ENCODE assay signal across 13 cellular contexts in the genomic region with DNA sequence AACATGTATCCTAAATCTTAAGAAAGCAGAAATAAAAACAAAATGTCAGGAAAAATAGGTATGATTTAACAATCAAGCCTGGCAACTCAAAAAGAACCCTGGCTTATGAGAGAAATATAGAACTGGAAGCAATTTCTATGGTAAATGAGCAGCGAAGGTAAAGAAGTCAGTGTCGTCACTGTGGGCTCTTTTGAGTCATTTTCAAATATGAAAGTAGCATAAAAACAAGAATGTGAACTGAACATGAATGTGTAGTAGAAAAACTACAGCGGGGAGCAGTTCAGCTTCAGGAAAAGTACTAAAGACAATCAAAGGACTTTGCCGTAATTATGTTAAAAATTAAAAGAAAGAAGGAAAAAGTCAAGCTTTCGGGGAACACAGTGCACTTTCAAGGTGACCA. TPM values are rescaled to one million over a fixed set of nuclear protein-coding genes. Genes with fewer than 3 reads are reported as not detected.
DNase-seq lines count a peak whose midpoint lies in the region; ATAC-seq and TF ChIP-seq lines count a peak whose summit lies in the region.
"Had no signal": no experiment of that assay in that cellular context is flagged by ENCODE, and none has a peak within 500 bp of the region (broad histone marks: within the 10 kb centered on the region; RNA-seq: fewer than 3 reads in every experiment).

No MANE protein-coding gene starts in this region.

- H3K27me3 ChIP-seq in CD4-positive, alpha-beta memory T cell (ENCODE audit: insufficient read depth, low read length), result no peaks in the 10 kb centered on the region
- H3K27me3 ChIP-seq in HUES48 (ENCODE audit: control insufficient read depth, insufficient read depth, low read length) (no peaks in the 10 kb centered on the region), ovary (no peaks in the 10 kb centered on the region), dorsolateral prefrontal cortex (no peaks in the 10 kb centered on the region)

- no peak overlapping the region for H3K9ac ChIP-seq in HUES48 (ENCODE audit: low read depth, low read length)

- DNase-seq in CD4-positive, alpha-beta memory T cell, result no peak
- DNase-seq in NCI-H524 (lab: John Stamatoyannopoulos, UW), result no peak
- DNase-seq in ovary, result no peak
- no peak for DNase-seq in left lobe of liver (ENCODE audit: low spot score)
- DNase-seq in dorsolateral prefrontal cortex, result no peak
- DNase-seq: activated CD8-positive, alpha-beta memory T cell treated with anti-CD3 and anti-CD28 coated beads, Interleukin-2, amount 50 U/mL, for 4 hours; immature natural killer cell; NCI-H187; T-cell had no signal

- intact Hi-C loops in CD4-positive, alpha-beta memory T cell (cut with micrococcal nuclease), result no loop called here
- intact Hi-C loops in ovary (cut with DNase I) (no loop called here), dorsolateral prefrontal cortex (cut with DNase I) (no loop called here)

- H3K9me3 ChIP-seq in CD4-positive, alpha-beta memory T cell (ENCODE audit: control insufficient read depth in 1 of 2, low read length in 2 of 2), result no peaks in the 10 kb centered on the region
- H3K9me3 ChIP-seq in HUES48 (ENCODE audit: control insufficient read depth, insufficient read depth, low read length) (no peaks in the 10 kb centered on the region), ovary (no peaks in the 10 kb centered on the region)

- no peak for TF ChIP-seq POLR2A in ovary (IDR thresholded peaks at IDR 0.05)

- H3K9me3 Mint-ChIP-seq in CD4-positive, alpha-beta memory T cell, result no peaks in the 10 kb centered on the region
- H3K9me3 Mint-ChIP-seq: immature natural killer cell, T-cell had no signal

- CTCF ChIA-PET in CD4-positive, alpha-beta memory T cell (lab: Charles Lee; ENCODE audit: partially characterized antibody), result no interaction called here

- POLR2A ChIA-PET in CD4-positive, alpha-beta memory T cell (lab: Charles Lee; ENCODE audit: partially characterized antibody), result no interaction called here

- H3K36me3 Mint-ChIP-seq in CD4-positive, alpha-beta memory T cell, result peaks cover 66 to 74% of the 10 kb centered on the region in 2 donors

- no peak for TF ChIP-seq EP300 in ovary (IDR thresholded peaks at IDR 0.05)

- H3K36me3 ChIP-seq in CD4-positive, alpha-beta memory T cell (ENCODE audit: insufficient read depth, low read length), result peaks cover 61% of the 10 kb centered on the region
- H3K36me3 ChIP-seq in HUES48 (ENCODE audit: control insufficient read depth, insufficient read depth, low read length) (peaks cover 68% of the 10 kb centered on the region), ovary (no peaks in the 10 kb centered on the region)

- TF ChIP-seq CTCF in ovary (IDR thresholded peaks at IDR 0.05) (no peak), dorsolateral prefrontal cortex (IDR thresholded peaks at IDR 0.05 in 54 of 56, conservative IDR thresholded peaks at IDR 0.05 in 2 of 56; ENCODE audit: low read depth in 1 of 56, partially characterized antibody in 56 of 56) (no peak)

- no peak overlapping the region for H3K27ac ChIP-seq in CD4-positive, alpha-beta memory T cell (ENCODE audit: low read depth, low read length)
- H3K27ac ChIP-seq in HUES48 (ENCODE audit: low read depth, low read length), result peak overlapping the region; percentile 83
- no peak overlapping the region for H3K27ac ChIP-seq in ovary
- H3K27ac ChIP-seq in dorsolateral prefrontal cortex, result no peak overlapping the region

- H3K4me3 ChIP-seq in CD4-positive, alpha-beta memory T cell (ENCODE audit: low read length in 2 of 2), result no peak overlapping the region
- H3K4me3 ChIP-seq in HUES48 (ENCODE audit: low read depth, low read length), result peak overlapping the region; percentile 29; the same call in 1 of the 2 replicates
- no peak overlapping the region for H3K4me3 ChIP-seq in ovary
- H3K4me3 ChIP-seq in dorsolateral prefrontal cortex, result no peak overlapping the region
- H3K4me3 ChIP-seq: skin epidermis had no signal

- peak; percentile 80 for ATAC-seq in GM18870 (IDR thresholded peaks at IDR 0.05; ENCODE audit: unreplicated experiment)
- peak; percentile 76 for ATAC-seq in HG02588 (IDR thresholded peaks at IDR 0.05; ENCODE audit: unreplicated experiment)
- ATAC-seq in left lobe of liver, result no peak
- ATAC-seq: T-cell had no signal

- no peaks in the 10 kb centered on the region for H3K27me3 Mint-ChIP-seq in CD4-positive, alpha-beta memory T cell
- H3K27me3 Mint-ChIP-seq: T-cell had no signal

- peaks cover 7 to 17% (median 13%) of the 10 kb centered on the region in 4 donors for H3K4me1 Mint-ChIP-seq in CD4-positive, alpha-beta memory T cell

- no peak overlapping the region for H3K4me3 Mint-ChIP-seq in CD4-positive, alpha-beta memory T cell
- H3K4me3 Mint-ChIP-seq: immature natural killer cell, T-cell had no signal

- 88 to 94% (median 92%) methylated on average over 5 of the region's 5 CpGs for WGBS in ovary, 3 donors

- H3K4me1 ChIP-seq in CD4-positive, alpha-beta memory T cell (ENCODE audit: insufficient read depth, low read length), result peaks cover 6% of the 10 kb centered on the region
- H3K4me1 ChIP-seq in HUES48 (ENCODE audit: control insufficient read depth, insufficient read depth, low read length) (peaks cover 16% of the 10 kb centered on the region), ovary (ENCODE audit: insufficient read depth) (peaks cover 2% of the 10 kb centered on the region)

- H3K27ac Mint-ChIP-seq in CD4-positive, alpha-beta memory T cell, result peak overlapping the region in 5 of 7 donors; percentile 25 to 66 (median 43)
- H3K27ac Mint-ChIP-seq: immature natural killer cell had no signal

RNA-seq across cellular contexts. Expression of a gene that starts 17.5 kb away (rescaled TPM):
- 10 to 100 TPM; 48.4 to 49.5 TPM for total RNA-seq in CD4-positive, alpha-beta memory T cell
- 10 to 100 TPM in 1 of 2 donors, 1 to 10 TPM in 1; 9.6 to 36.3 TPM for polyA plus RNA-seq in CD4-positive, alpha-beta memory T cell
- 10 to 100 TPM; 27.0 to 45.9 (median 31.5) TPM for total RNA-seq in ovary
- polyA plus RNA-seq in ovary, result 10 to 100 TPM; 26.8 to 46.6 TPM
- 13.3 TPM for total RNA-seq in left lobe of liver
- 10 to 100 TPM; 19.3 to 41.3 (median 27.1) TPM for total RNA-seq in dorsolateral prefrontal cortex

RNA-seq across cellular contexts. Expression of a gene that starts 21.2 kb away (rescaled TPM):
- total RNA-seq in CD4-positive, alpha-beta memory T cell, result 1 to 10 TPM; 1.9 to 2.1 TPM
- polyA plus RNA-seq in CD4-positive, alpha-beta memory T cell, result 1 to 10 TPM in 1 of 2 donors, not detected in 1; 1.3 TPM
- 1 to 10 TPM; 3.4 to 9.6 (median 5.6) TPM for total RNA-seq in ovary
- 10 to 100 TPM in 1 of 2 donors, 1 to 10 TPM in 1; 8.6 to 12.3 TPM for polyA plus RNA-seq in ovary
- total RNA-seq in left lobe of liver, result 4.6 TPM
- 10 to 100 TPM in 119 of 120 experiments, 1 to 10 TPM in 1; 6.1 to 36.9 (median 20.8) TPM for total RNA-seq in dorsolateral prefrontal cortex

RNA-seq across cellular contexts. Expression of a gene that starts 31.2 kb away (rescaled TPM):
- total RNA-seq in CD4-positive, alpha-beta memory T cell, result 1 to 10 TPM; 9.4 to 9.9 TPM
- polyA plus RNA-seq in CD4-positive, alpha-beta memory T cell, result 1 to 10 TPM in 1 of 2 donors, under 1 TPM in 1; 0.34 to 6.0 TPM
- total RNA-seq in ovary (10 to 100 TPM in 1 of 7 donors, 1 to 10 TPM in 6; 4.0 to 12.1 (median 6.3) TPM), left lobe of liver (1.5 TPM), dorsolateral prefrontal cortex (10 to 100 TPM in 29 of 120 experiments, 1 to 10 TPM in 91; 3.4 to 14.5 (median 8.3) TPM)
- polyA plus RNA-seq in ovary, result 10 to 100 TPM in 1 of 2 donors, 1 to 10 TPM in 1; 5.3 to 10.9 TPM
